Comparison of ENCODE assay signal across 9 cellular contexts in the genomic region with DNA sequence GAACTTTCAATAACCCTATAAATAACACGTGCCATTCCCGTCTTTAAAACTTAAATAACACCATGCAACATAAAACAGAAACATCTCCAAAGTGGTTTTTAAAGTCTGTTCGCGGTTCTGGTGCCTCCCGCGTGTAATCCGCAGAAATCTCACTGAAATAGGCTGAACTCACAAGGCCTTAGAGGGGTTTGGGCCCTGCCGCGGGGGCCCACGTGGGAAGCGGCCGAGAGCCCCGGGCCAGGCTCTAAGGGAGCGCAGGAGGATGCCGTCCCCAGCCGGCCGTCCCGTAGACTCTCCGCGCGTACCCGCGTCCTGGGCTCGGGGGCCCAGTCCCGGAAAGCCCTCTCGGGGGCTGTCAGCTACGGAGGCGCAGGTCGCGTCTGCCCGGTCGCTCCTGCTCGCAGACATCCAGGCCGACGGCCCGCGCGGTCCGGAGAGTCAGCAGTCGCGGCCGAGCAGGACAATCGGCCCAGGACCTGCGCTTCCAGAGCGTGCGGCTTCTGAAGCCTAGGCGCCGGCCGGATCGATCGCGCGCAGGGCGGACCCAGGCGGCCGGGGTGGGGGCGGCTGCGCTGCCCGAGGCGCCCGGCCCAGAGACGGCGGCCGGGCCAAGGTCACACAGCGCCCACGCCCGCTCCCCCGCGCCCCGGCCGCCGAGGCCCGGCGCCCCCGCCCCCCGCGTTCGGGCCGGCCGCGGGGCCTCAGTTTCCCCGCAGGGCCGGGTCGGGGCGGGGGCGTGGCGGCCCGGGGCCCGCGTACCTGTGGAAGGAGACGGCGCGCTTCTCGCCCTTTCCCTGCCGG. TPM values are rescaled to one million over a fixed set of nuclear protein-coding genes. Genes with fewer than 3 reads are reported as not detected.
DNase-seq lines count a peak whose midpoint lies in the region; ATAC-seq, FAIRE-seq and TF ChIP-seq lines count a peak whose summit lies in the region.
"Had no signal": no experiment of that assay in that cellular context is flagged by ENCODE, and none has a peak within 500 bp of the region (broad histone marks: within the 10 kb centered on the region; RNA-seq: fewer than 3 reads in every experiment).

No MANE protein-coding gene starts in this region.

- FAIRE-seq in RCC 7860 (lab: Jason Lieb, UNC) = no peak
- FAIRE-seq: TTC549 had no signal

- no peaks in the 10 kb centered on the region for H3K9me3 ChIP-seq in CD4-positive, alpha-beta T cell (ENCODE audit: control insufficient read depth, low read length)
- peaks cover 0 to 2% (median 0%) of the 10 kb centered on the region in 4 donors for H3K9me3 ChIP-seq in liver (ENCODE audit: control insufficient read depth in 4 of 4, low read length in 3 of 4)

- peak overlapping the region; percentile 88 for H3K4me3 Mint-ChIP-seq in CD4-positive, alpha-beta T cell

- H3K36me3 ChIP-seq in liver (ENCODE audit: control insufficient read depth in 4 of 4, insufficient read depth in 3 of 4, low read depth in 1 of 4, low read length in 3 of 4) = peaks cover 8 to 21% (median 14%) of the 10 kb centered on the region in 4 donors

- H3K9ac ChIP-seq in liver (ENCODE audit: low read depth in 1 of 2, low read length in 2 of 2) = peak overlapping the region; percentile 16 to 64

- POLR2A ChIA-PET in CD4-positive, alpha-beta T cell (lab: Charles Lee) = interaction anchor here (0.9 to 4.2 kb wide), 5 partner anchors 19 to 321 kb away, joined by 3 to 28 read pairs (median 13); a partner anchor contains a TSS

- DNase-seq in CD4-positive, alpha-beta T cell = peak in 4 of 10 experiments; percentile 12 to 41 (median 22)
- peak; percentile 20 for DNase-seq in SW480 (ENCODE audit: low spot score)
- peak; percentile 25 for DNase-seq in cerebellum (ENCODE audit: low spot score)
- DNase-seq in stimulated activated CD8-positive, alpha-beta memory T cell treated with anti-CD3 and anti-CD28 coated beads, Interleukin-7, amount 100 ng/mL, for 24 hours (ENCODE audit: low read depth) = peak; percentile 9
- no peak for DNase-seq in RCC 7860 (ENCODE audit: low spot score)

- TF ChIP-seq CTCF in CD4-positive, alpha-beta T cell (IDR thresholded peaks at IDR 0.05) = no peak
- no peak for TF ChIP-seq CTCF in liver (IDR thresholded peaks at IDR 0.05; ENCODE audit: low read depth, low read length, missing input control)

- CTCF ChIA-PET in CD4-positive, alpha-beta T cell (lab: Charles Lee) = interaction anchor here (0.6 to 2.4 kb wide), 2 partner anchors 65 to 1611 kb away, joined by 3 to 10 read pairs; a partner anchor contains a TSS

- no peak for TF ChIP-seq RAD21 in liver (IDR thresholded peaks at IDR 0.05)

- intact Hi-C loops in CD4-positive, alpha-beta T cell (cut with DNase I, micrococcal nuclease) = loop anchor here (2.0 to 10.0 kb wide), 6 partner anchors 18 to 1052 kb away; a partner anchor contains a TSS

- no peaks in the 10 kb centered on the region for H3K27me3 ChIP-seq in CD4-positive, alpha-beta T cell (ENCODE audit: control insufficient read depth, insufficient read depth, low read length)
- H3K27me3 ChIP-seq in liver (ENCODE audit: control insufficient read depth in 4 of 4, insufficient read depth in 4 of 4, low read length in 3 of 4) = no peaks in the 10 kb centered on the region

- H3K36me3 Mint-ChIP-seq in CD4-positive, alpha-beta T cell (ENCODE audit: low read depth) = peaks cover 50% of the 10 kb centered on the region

- peak overlapping the region; percentile 49 to 99 (median 79) for H3K4me3 ChIP-seq in liver (ENCODE audit: low read depth in 1 of 3, low read length in 3 of 3)

- WGBS in liver = under 1% methylated on average over 95 of the region's 95 CpGs

- peak overlapping the region; percentile 79 for H3K27ac Mint-ChIP-seq in CD4-positive, alpha-beta T cell

- H3K27ac ChIP-seq in CD4-positive, alpha-beta T cell (ENCODE audit: low read depth, low read length) = no peak overlapping the region
- H3K27ac ChIP-seq in liver (ENCODE audit: low read depth in 1 of 2, low read length in 2 of 2) = peak overlapping the region; percentile 35 to 98

- H3K9me3 Mint-ChIP-seq in CD4-positive, alpha-beta T cell = no peaks in the 10 kb centered on the region

- peaks cover 10 to 35% (median 27%) of the 10 kb centered on the region in 4 donors for H3K4me1 ChIP-seq in liver (ENCODE audit: control insufficient read depth in 4 of 4, insufficient read depth in 4 of 4, low read length in 3 of 4)

- no peaks in the 10 kb centered on the region for H3K27me3 Mint-ChIP-seq in CD4-positive, alpha-beta T cell

- ATAC-seq in CD4-positive, alpha-beta T cell (ENCODE audit: poor library complexity) = peak; percentile 19
- ATAC-seq in GM19351 (IDR thresholded peaks at IDR 0.05; ENCODE audit: unreplicated experiment) = peak; percentile 33
- peak; percentile 32 for ATAC-seq in HG03354 (IDR thresholded peaks at IDR 0.05; ENCODE audit: poor library complexity, severe bottlenecking, unreplicated experiment)

- H3K4me1 Mint-ChIP-seq in CD4-positive, alpha-beta T cell (ENCODE audit: low read depth) = peaks cover 48% of the 10 kb centered on the region

TF ChIP-seq in liver, 16 proteins besides CTCF, POLR2A, EP300 and RAD21:
- peak; percentile 16 for TF ChIP-seq YY1 (IDR thresholded peaks at IDR 0.05)
- no peak for TF ChIP-seq EGR1 (IDR thresholded peaks at IDR 0.05; ENCODE audit: low read depth in 2 of 2)
- no peak for TF ChIP-seq HNF4A (conservative IDR thresholded peaks at IDR 0.05)

RNA-seq across cellular contexts. Expression of a gene that starts 0.6 kb away (rescaled TPM):
- total RNA-seq in CD4-positive, alpha-beta T cell = 10 to 100 TPM; 27.5 to 31.4 TPM
- total RNA-seq in cerebellum = 16.6 TPM
- 10 to 100 TPM; 16.8 to 20.5 TPM for total RNA-seq in liver
- polyA plus RNA-seq in liver = 10 to 100 TPM; 24.8 to 33.1 TPM

RNA-seq across cellular contexts. Expression of a gene that starts 1.1 kb away (rescaled TPM):
- 10 to 100 TPM; 86.5 to 89.4 TPM for total RNA-seq in CD4-positive, alpha-beta T cell
- total RNA-seq in cerebellum (57.4 TPM), liver (10 to 100 TPM; 31.0 to 50.3 TPM)
- polyA plus RNA-seq in liver = 10 to 100 TPM; 31.4 to 44.0 TPM

RNA-seq across cellular contexts. Expression of a gene that starts 50.2 kb away (rescaled TPM):
- total RNA-seq in CD4-positive, alpha-beta T cell = 1 to 10 TPM; 4.8 to 6.0 TPM
- 13.6 TPM for total RNA-seq in cerebellum
- 10 to 100 TPM in 1 of 2 donors, 1 to 10 TPM in 1; 5.5 to 17.0 TPM for total RNA-seq in liver
- 10 to 100 TPM; 12.0 to 17.7 TPM for polyA plus RNA-seq in liver
